Comparison of ENCODE assay signal across 1 cellular context in genomic region chr3:195442573-195443390, GRCh38.
TF ChIP-seq lines count a peak whose summit lies in the region.

A gene with protein sequence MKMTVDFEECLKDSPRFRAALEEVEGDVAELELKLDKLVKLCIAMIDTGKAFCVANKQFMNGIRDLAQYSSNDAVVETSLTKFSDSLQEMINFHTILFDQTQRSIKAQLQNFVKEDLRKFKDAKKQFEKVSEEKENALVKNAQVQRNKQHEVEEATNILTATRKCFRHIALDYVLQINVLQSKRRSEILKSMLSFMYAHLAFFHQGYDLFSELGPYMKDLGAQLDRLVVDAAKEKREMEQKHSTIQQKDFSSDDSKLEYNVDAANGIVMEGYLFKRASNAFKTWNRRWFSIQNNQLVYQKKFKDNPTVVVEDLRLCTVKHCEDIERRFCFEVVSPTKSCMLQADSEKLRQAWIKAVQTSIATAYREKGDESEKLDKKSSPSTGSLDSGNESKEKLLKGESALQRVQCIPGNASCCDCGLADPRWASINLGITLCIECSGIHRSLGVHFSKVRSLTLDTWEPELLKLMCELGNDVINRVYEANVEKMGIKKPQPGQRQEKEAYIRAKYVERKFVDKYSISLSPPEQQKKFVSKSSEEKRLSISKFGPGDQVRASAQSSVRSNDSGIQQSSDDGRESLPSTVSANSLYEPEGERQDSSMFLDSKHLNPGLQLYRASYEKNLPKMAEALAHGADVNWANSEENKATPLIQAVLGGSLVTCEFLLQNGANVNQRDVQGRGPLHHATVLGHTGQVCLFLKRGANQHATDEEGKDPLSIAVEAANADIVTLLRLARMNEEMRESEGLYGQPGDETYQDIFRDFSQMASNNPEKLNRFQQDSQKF (minus strand): TSS chr3:195443020. CDS start chr3:195442847, 173 bp downstream.

TF ChIP-seq in K562, 482 proteins besides CTCF, POLR2A, EP300 and RAD21 (continued from another document and continues in another):
- TF ChIP-seq, protein P1, sequence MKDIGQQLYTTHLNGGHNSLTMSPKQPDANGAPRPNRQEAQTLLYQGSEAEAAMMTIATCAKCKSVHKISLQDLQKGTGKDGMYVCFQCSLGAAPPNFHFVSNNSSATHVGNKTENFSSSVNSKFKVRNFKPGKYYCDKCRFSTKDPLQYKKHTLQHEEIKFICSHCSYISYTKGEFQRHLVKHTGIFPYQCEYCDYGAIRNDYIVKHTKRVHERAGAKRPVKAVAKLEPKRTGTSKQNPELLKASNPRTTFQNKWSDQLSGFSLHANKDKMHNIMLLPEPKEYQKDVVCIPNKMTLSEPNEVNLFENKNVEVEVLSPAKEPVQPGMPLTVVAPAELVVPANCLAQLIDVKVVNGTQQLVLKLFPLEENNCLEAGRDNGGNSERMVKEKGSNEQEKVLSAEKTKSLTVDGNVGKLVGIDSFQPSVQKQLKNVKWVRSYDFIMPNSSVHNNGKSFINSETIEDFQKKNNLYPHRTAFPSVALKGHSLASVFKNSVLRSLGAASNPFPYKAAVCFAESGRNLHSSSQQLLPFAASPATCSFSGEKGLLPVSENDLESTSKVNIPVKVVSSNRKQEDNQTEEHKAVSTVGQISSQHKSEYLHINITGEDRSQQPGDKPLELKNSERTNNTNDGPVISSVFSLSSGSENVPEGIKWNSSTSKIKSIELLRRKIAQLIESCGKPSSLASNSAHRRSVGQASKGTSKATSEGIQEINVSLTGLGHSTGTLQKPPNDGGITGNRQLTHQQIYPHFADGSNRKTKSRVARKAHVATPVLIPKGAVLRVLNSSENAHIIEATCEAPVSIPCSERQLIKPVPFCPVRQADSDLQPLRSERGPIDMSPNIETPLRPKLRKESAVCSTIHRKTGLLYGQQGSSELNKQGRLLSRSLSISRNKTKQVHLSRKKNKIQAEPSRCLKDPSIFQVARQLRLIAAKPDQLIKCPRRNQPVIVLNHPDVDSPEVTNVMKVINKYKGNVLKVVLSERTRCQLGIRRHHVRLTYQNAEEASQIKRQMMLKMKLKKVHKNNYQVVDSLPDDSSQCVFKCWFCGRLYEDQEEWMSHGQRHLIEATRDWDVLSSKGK (CRISPR knock-in tag; IDR thresholded peaks at IDR 0.05) = no peak
- TF ChIP-seq NR1H2 (CRISPR knock-in tag; IDR thresholded peaks at IDR 0.05) (no peak), PCBP1 (IDR thresholded peaks at IDR 0.05; ENCODE audit: low read depth, low read length, poor library complexity, severe bottlenecking) (peak; percentile 15), ARID4B (CRISPR knock-in tag; IDR thresholded peaks at IDR 0.05) (peak; percentile 87; the same call in 1 of the 2 replicates), ZBTB40 (IDR thresholded peaks at IDR 0.05) (peak; percentile 82), ZBTB40 (CRISPR knock-in tag; IDR thresholded peaks at IDR 0.05) (no peak; the same call in 1 of the 2 replicates), ZBTB9 (CRISPR knock-in tag; IDR thresholded peaks at IDR 0.05) (peak; percentile 85), TEAD2 (tag; IDR thresholded peaks at IDR 0.05) (no peak), ELF2 (CRISPR knock-in tag; IDR thresholded peaks at IDR 0.05) (no peak), ZBTB11 (CRISPR knock-in tag; IDR thresholded peaks at IDR 0.05) (0 out of 6 replicates have a peak, but pooled peaks of 1 of the 3 experiments have one; percentile 15), SAFB2 (IDR thresholded peaks at IDR 0.05; ENCODE audit: borderline replicate concordance, low read depth, low read length, severe bottlenecking) (peak; percentile 45), YBX1 (IDR thresholded peaks at IDR 0.05) (no peak), ZKSCAN8 (CRISPR knock-in tag; IDR thresholded peaks at IDR 0.05) (no peak), HNRNPK (IDR thresholded peaks at IDR 0.05; ENCODE audit: low read depth, low read length, poor library complexity, severe bottlenecking) (peak; percentile 12), NFATC3 (IDR thresholded peaks at IDR 0.05) (no peak), CREB3L1 (IDR thresholded peaks at IDR 0.05; ENCODE audit: borderline replicate concordance, low read depth) (0 out of 2 replicates have a peak, but pooled peaks have one; percentile 26), ZNF12 (CRISPR knock-in tag; IDR thresholded peaks at IDR 0.05) (no peak)
- TF ChIP-seq, protein P2, sequence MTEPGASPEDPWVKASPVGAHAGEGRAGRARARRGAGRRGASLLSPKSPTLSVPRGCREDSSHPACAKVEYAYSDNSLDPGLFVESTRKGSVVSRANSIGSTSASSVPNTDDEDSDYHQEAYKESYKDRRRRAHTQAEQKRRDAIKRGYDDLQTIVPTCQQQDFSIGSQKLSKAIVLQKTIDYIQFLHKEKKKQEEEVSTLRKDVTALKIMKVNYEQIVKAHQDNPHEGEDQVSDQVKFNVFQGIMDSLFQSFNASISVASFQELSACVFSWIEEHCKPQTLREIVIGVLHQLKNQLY (CRISPR knock-in tag; conservative IDR thresholded peaks at IDR 0.05) = 0 out of 4 replicates have a peak, but pooled peaks of 1 of the 2 experiments have one; percentile 45
